ENCODE assay signal across 17 cellular contexts in the genomic region with DNA sequence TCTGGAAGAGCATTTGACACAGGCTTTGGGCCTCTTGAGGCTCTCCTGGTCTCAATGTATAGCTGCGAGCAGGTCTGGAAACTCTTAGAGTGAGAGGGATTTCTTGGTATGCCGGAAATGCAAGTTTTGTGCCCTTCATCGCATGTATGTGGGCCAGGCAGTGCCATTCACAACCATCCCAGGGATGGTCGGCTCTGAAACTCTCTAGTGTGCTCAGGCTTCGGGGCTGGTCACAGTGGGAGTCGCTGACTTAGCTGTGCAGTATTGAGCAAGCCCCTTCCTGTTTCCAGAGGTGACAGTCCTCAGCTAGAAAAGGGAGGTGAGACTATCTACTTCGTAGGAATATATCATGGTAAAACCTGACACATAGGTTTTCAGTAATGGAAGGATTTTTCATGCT. TPM values are rescaled to one million over a fixed set of nuclear protein-coding genes. Genes with fewer than 3 reads are reported as not detected.
DNase-seq lines count a peak whose midpoint lies in the region; ATAC-seq and TF ChIP-seq lines count a peak whose summit lies in the region.
"Had no signal": no experiment of that assay in that cellular context is flagged by ENCODE, and none has a peak within 500 bp of the region (broad histone marks: within the 10 kb centered on the region; RNA-seq: fewer than 3 reads in every experiment).

No MANE protein-coding gene starts in this region.

- no peak overlapping the region for H3K27ac ChIP-seq in CD8-positive, alpha-beta memory T cell (ENCODE audit: low read depth, low read length)
- H3K27ac ChIP-seq: 22Rv1, ascending aorta, esophagus muscularis mucosa, SK-N-MC, WERI-Rb-1 had no signal

- H3K36me3 Mint-ChIP-seq in CD8-positive, alpha-beta memory T cell = peaks cover 5 to 25% (median 21%) of the 10 kb centered on the region in 3 donors
- H3K36me3 Mint-ChIP-seq in activated CD8-positive, alpha-beta T cell treated with anti-CD3 and anti-CD28 coated beads, Interleukin-2, amount 10 ng/mL, durations not matched to agents 7 days and 5 days (ENCODE audit: low read depth) = peaks cover 34% of the 10 kb centered on the region
- H3K36me3 Mint-ChIP-seq in natural killer cell = peaks cover 20% of the 10 kb centered on the region

- TF ChIP-seq CTCF in natural killer cell (IDR thresholded peaks at IDR 0.05) = no peak

- peaks cover 0 to 5% (median 4%) of the 10 kb centered on the region in 5 donors for H3K9me3 Mint-ChIP-seq in CD8-positive, alpha-beta memory T cell
- H3K9me3 Mint-ChIP-seq in activated CD8-positive, alpha-beta T cell treated with anti-CD3 and anti-CD28 coated beads, Interleukin-2, amount 10 ng/mL, durations not matched to agents 7 days and 5 days (ENCODE audit: insufficient read depth) = peaks cover 20% of the 10 kb centered on the region
- no peaks in the 10 kb centered on the region for H3K9me3 Mint-ChIP-seq in natural killer cell

- no peaks in the 10 kb centered on the region for H3K9me3 ChIP-seq in CD8-positive, alpha-beta memory T cell (ENCODE audit: low read length)
- H3K9me3 ChIP-seq: ascending aorta had no signal

- ATAC-seq in activated CD8-positive, alpha-beta T cell treated with anti-CD3 and anti-CD28 coated beads, Interleukin-2, amount 10 ng/mL, durations not matched to agents 7 days and 5 days = no peak
- peak; percentile 14 to 56 (median 34) for ATAC-seq in natural killer cell
- no peak for ATAC-seq in GM21515 (IDR thresholded peaks at IDR 0.05; ENCODE audit: unreplicated experiment)
- ATAC-seq in HG03457 (IDR thresholded peaks at IDR 0.05; ENCODE audit: unreplicated experiment) = no peak
- ATAC-seq: HCT116 had no signal

- peak overlapping the region; percentile 73 to 98 (median 94) for H3K27ac Mint-ChIP-seq in CD8-positive, alpha-beta memory T cell
- peak overlapping the region; percentile 77 for H3K27ac Mint-ChIP-seq in activated CD8-positive, alpha-beta T cell treated with anti-CD3 and anti-CD28 coated beads, Interleukin-2, amount 10 ng/mL, durations not matched to agents 7 days and 5 days
- H3K27ac Mint-ChIP-seq in natural killer cell = peak overlapping the region; percentile 90

- peaks cover 73 to 86% (median 83%) of the 10 kb centered on the region in 3 donors for H3K4me1 Mint-ChIP-seq in CD8-positive, alpha-beta memory T cell
- peaks cover 64% of the 10 kb centered on the region for H3K4me1 Mint-ChIP-seq in activated CD8-positive, alpha-beta T cell treated with anti-CD3 and anti-CD28 coated beads, Interleukin-2, amount 10 ng/mL, durations not matched to agents 7 days and 5 days (ENCODE audit: low read depth)
- peaks cover 72 to 77% of the 10 kb centered on the region in 2 donors for H3K4me1 Mint-ChIP-seq in natural killer cell

- CTCF ChIA-PET in CD8-positive, alpha-beta memory T cell (lab: Charles Lee) = interaction anchor here (2.6 kb wide), 1 partner anchor 9 kb away, joined by 11 read pairs; no protein-coding TSS in a partner anchor
- CTCF ChIA-PET in activated CD8-positive, alpha-beta T cell treated with anti-CD3 and anti-CD28 coated beads, Interleukin-2, amount 10 ng/mL, durations not matched to agents 7 days and 5 days (lab: Charles Lee) = interaction anchor here (0.8 to 3.1 kb wide), 11 partner anchors 9 to 472 kb away, joined by 3 to 11 read pairs (median 4); no protein-coding TSS in a partner anchor

- POLR2A ChIA-PET in CD8-positive, alpha-beta memory T cell (lab: Charles Lee) = interaction anchor here (0.6 to 0.7 kb wide), 2 partner anchors 10 to 43 kb away, joined by 3 read pairs; no protein-coding TSS in a partner anchor
- POLR2A ChIA-PET in activated CD8-positive, alpha-beta T cell treated with anti-CD3 and anti-CD28 coated beads, Interleukin-2, amount 10 ng/mL, durations not matched to agents 7 days and 5 days (lab: Charles Lee) = interaction anchor here (1.2 to 1.3 kb wide), 2 partner anchors 48 to 51 kb away, joined by 3 read pairs; no protein-coding TSS in a partner anchor

- H3K4me3 ChIP-seq in CD8-positive, alpha-beta memory T cell (ENCODE audit: low read length) = no peak overlapping the region
- H3K4me3 ChIP-seq: ascending aorta, esophagus muscularis mucosa, SK-N-MC had no signal

- peak; percentile 22 to 32 for DNase-seq in NOMO-1 (lab: John Stamatoyannopoulos, UW; ENCODE audit: unreplicated experiment in 2 of 2)
- no peak for DNase-seq in NOMO-1 treated with dmso at 0.1 percent for 144 hours (lab: John Stamatoyannopoulos, UW; ENCODE audit: unreplicated experiment)
- no peak for DNase-seq in CD8-positive, alpha-beta memory T cell
- DNase-seq in activated CD8-positive, alpha-beta T cell treated with anti-CD3 and anti-CD28 coated beads, Interleukin-2, amount 10 ng/mL, durations not matched to agents 7 days and 5 days = no peak
- no peak for DNase-seq in natural killer cell
- DNase-seq in T1000 (lab: John Stamatoyannopoulos, UW) = no peak
- DNase-seq: dermis blood vessel endothelial cell, glutamatergic neuron, NCI-H2227 treated with DMSO at 0.1 percent for 48 hours, WERI-Rb-1 had no signal

- peak overlapping the region in 5 of 7 donors; percentile 55 to 77 (median 62) for H3K4me3 Mint-ChIP-seq in CD8-positive, alpha-beta memory T cell
- no peak overlapping the region for H3K4me3 Mint-ChIP-seq in activated CD8-positive, alpha-beta T cell treated with anti-CD3 and anti-CD28 coated beads, Interleukin-2, amount 10 ng/mL, durations not matched to agents 7 days and 5 days
- H3K4me3 Mint-ChIP-seq in natural killer cell = peak overlapping the region; percentile 63

- intact Hi-C loops in natural killer cell (cut with micrococcal nuclease) = no loop called here

- peaks cover 65% of the 10 kb centered on the region for H3K4me1 ChIP-seq in CD8-positive, alpha-beta memory T cell (ENCODE audit: insufficient read depth, low read length)
- H3K4me1 ChIP-seq: ascending aorta, esophagus muscularis mucosa had no signal

- no peaks in the 10 kb centered on the region for H3K27me3 Mint-ChIP-seq in CD8-positive, alpha-beta memory T cell
- H3K27me3 Mint-ChIP-seq in activated CD8-positive, alpha-beta T cell treated with anti-CD3 and anti-CD28 coated beads, Interleukin-2, amount 10 ng/mL, durations not matched to agents 7 days and 5 days (ENCODE audit: low read depth) = no peaks in the 10 kb centered on the region
- no peaks in the 10 kb centered on the region for H3K27me3 Mint-ChIP-seq in natural killer cell (ENCODE audit: low read depth in 2 of 2)

- no peaks in the 10 kb centered on the region for H3K27me3 ChIP-seq in CD8-positive, alpha-beta memory T cell (ENCODE audit: insufficient read depth, low read length, poor library complexity, severe bottlenecking)
- H3K27me3 ChIP-seq: ascending aorta, esophagus muscularis mucosa had no signal

- H3K36me3 ChIP-seq in CD8-positive, alpha-beta memory T cell (ENCODE audit: insufficient read depth, low read length) = no peaks in the 10 kb centered on the region
- H3K36me3 ChIP-seq: ascending aorta, esophagus muscularis mucosa, WERI-Rb-1 had no signal

RNA-seq across cellular contexts. Expression of a gene that starts 2.0 kb away (rescaled TPM):
- total RNA-seq in CD8-positive, alpha-beta memory T cell = 10 to 100 TPM; 25.0 to 26.4 TPM
- 59.2 TPM for polyA plus RNA-seq in CD8-positive, alpha-beta memory T cell
- total RNA-seq in activated CD8-positive, alpha-beta T cell treated with anti-CD3 and anti-CD28 coated beads, Interleukin-2, amount 10 ng/mL, durations not matched to agents 7 days and 5 days = 10 to 100 TPM; 17.7 to 18.0 TPM
- 100 to 1,000 TPM; 263 to 403 (median 312) TPM for total RNA-seq in natural killer cell
- total RNA-seq: dermis blood vessel endothelial cell had no signal

Comparison
In these comparisons a context has a peak if more than half of its experiments do, and no peak if none do; other contexts are left out.
1. DNase-seq: peak in NOMO-1 (2 of 2); none in NOMO-1 treated with dmso at 0.1 percent for 144 hours (single experiment), CD8-positive, alpha-beta memory T cell (0 of 5), activated CD8-positive, alpha-beta T cell treated with anti-CD3 and anti-CD28 coated beads, Interleukin-2, amount 10 ng/mL, durations not matched to agents 7 days and 5 days (single experiment), natural killer cell (single experiment) and T1000 (single experiment).
2. ATAC-seq: peak in natural killer cell (3 of 3); none in activated CD8-positive, alpha-beta T cell treated with anti-CD3 and anti-CD28 coated beads, Interleukin-2, amount 10 ng/mL, durations not matched to agents 7 days and 5 days (single experiment), GM21515 (single experiment) and HG03457 (single experiment).
3. RNA of a gene that starts 2.0 kb away (total RNA-seq): 263 to 403 TPM in natural killer cell; 25.0 to 26.4 TPM in CD8-positive, alpha-beta memory T cell and 17.7 to 18.0 TPM in activated CD8-positive, alpha-beta T cell treated with anti-CD3 and anti-CD28 coated beads, Interleukin-2, amount 10 ng/mL, durations not matched to agents 7 days and 5 days; every median in the first group is over 4 times any median in the second.
4. Peak in every context shown above with its lines, with median percentiles within 50 percentile points of each other: H3K27ac Mint-ChIP-seq.